Comparison of ENCODE assay signal across 1 cellular context in the genomic region with DNA sequence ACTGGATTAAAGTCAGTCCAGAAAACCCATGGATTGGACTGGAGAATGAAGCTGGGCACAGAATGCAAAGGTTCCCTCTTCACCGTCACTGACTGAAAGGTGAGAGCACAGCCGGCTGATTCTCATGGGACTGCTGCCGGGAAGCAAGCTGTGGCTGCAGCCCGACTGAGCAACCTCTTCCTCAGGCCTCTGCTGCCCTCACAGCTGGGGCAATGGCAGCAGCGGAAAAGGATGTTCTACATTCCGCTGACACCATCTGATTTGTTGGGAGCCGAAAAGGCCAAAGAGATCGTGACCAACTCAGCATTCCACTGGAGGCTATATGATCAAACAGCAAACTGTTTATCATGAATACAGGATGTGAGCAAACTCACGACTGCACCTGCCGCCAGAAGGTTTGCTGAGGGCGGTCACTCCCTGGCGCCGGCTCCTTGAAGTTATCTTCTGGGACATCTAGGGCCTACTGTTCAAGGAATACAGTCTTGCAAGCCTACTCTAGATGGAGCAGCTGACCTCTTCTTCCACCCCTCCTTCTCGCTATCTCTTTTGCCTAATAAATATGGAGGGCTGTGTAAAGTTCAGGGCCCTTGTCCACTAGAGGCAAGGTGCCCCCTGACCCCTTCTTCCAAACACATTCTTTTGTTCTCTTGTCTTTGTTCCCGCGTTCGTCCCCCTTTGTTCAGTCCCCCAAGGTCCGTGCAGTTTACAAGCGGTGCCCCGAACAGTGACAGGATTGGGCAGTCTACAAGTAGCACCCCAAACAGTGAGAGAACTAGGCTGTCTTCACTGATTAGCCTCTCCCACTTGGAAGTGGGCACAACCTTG.
TF ChIP-seq lines count a peak whose summit lies in the region.

No MANE protein-coding gene starts in this region.

TF ChIP-seq in GM12891, 5 proteins besides CTCF, POLR2A, EP300 and RAD21:
- no peak for TF ChIP-seq PAX5 (IDR thresholded peaks at IDR 0.05; ENCODE audit: insufficient read depth, low read length, severe bottlenecking)
- no peak for TF ChIP-seq POLR2AphosphoS5 (IDR thresholded peaks at IDR 0.05; ENCODE audit: low read depth, low read length)
- no peak for TF ChIP-seq TAF1 (IDR thresholded peaks at IDR 0.05; ENCODE audit: low read depth, low read length)
- TF ChIP-seq POU2F2 (IDR thresholded peaks at IDR 0.05; ENCODE audit: low read depth, low read length), result no peak
- TF ChIP-seq SPI1 (IDR thresholded peaks at IDR 0.05; ENCODE audit: low read depth, low read length), result no peak
